Comparison of ENCODE assay signal across 8 cellular contexts in genomic region chr2:112055833-112056625, GRCh38. TPM values are rescaled to one million over a fixed set of nuclear protein-coding genes. Genes with fewer than 3 reads are reported as not detected.
A peak's percentile ranks its signal among the peaks of the same experiment; 100 is the strongest.
DNase-seq lines count a peak whose midpoint lies in the region; ATAC-seq and TF ChIP-seq lines count a peak whose summit lies in the region.

No MANE protein-coding gene starts in this region.

- H3K4me1 ChIP-seq in Karpas-422 (ENCODE audit: low read length) (peaks cover 45% of the 10 kb centered on the region), hepatocyte (ENCODE audit: insufficient read depth) (peaks cover 17% of the 10 kb centered on the region), prostate gland (replicated peaks) (peaks cover 13% of the 10 kb centered on the region)

- H3K27ac ChIP-seq in Karpas-422 (ENCODE audit: low read length) = peak overlapping the region; percentile 75
- H3K27ac ChIP-seq in hepatocyte = peak overlapping the region; percentile 99
- H3K27ac ChIP-seq in prostate gland = peak overlapping the region; percentile 93 to 96

- TF ChIP-seq CTCF in astrocyte of the spinal cord (IDR thresholded peaks at IDR 0.05; ENCODE audit: low read depth, low read length) (no peak), hepatocyte (IDR thresholded peaks at IDR 0.05; ENCODE audit: poor library complexity) (no peak), prostate gland (IDR thresholded peaks at IDR 0.05) (no peak)

- H4K20me1 ChIP-seq in Karpas-422 (ENCODE audit: insufficient read depth, low read depth, low read length) (no peaks in the 10 kb centered on the region), hepatocyte (ENCODE audit: insufficient read depth, poor library complexity, severe bottlenecking) (peaks cover 8% of the 10 kb centered on the region)

- DNase-seq in activated CD4-positive, CD25-positive, alpha-beta regulatory T cell treated with anti-CD3 and anti-CD28 coated beads, Interleukin-2, amount 50 U/mL, for 16 hours (ENCODE audit: low read depth, low spot score) = peak; percentile 5
- DNase-seq in Karpas-422 (peak; percentile 75), astrocyte of the spinal cord (ENCODE audit: low read depth, low spot score) (peak; percentile 89), hepatocyte (ENCODE audit: low spot score) (peak; percentile 84), prostate gland (ENCODE audit: low spot score) (peak; percentile 63)

- intact Hi-C loops in prostate gland (cut with DNase I) = loop anchor here (2.0 to 10.0 kb wide), 5 partner anchors 157 to 529 kb away; partner anchors contain the start of genes CHCHD5, MERTK, RGPD8 and ZC3H6

- H3K79me2 ChIP-seq in Karpas-422 (ENCODE audit: low read length) (peaks cover 48% of the 10 kb centered on the region), hepatocyte (peaks cover 49% of the 10 kb centered on the region)

- H3K4me3 ChIP-seq in Karpas-422 (ENCODE audit: low read length) (peak overlapping the region; percentile 100), astrocyte of the spinal cord (ENCODE audit: low read depth, low read length) (peak overlapping the region; percentile 91), hepatocyte (peak overlapping the region; percentile 89), prostate gland (peak overlapping the region; percentile 90 to 95)

- peak overlapping the region; percentile 85 for H2AFZ ChIP-seq in Karpas-422 (ENCODE audit: low read length)
- peak overlapping the region; percentile 37 for H2AFZ ChIP-seq in hepatocyte

- H3K36me3 ChIP-seq in Karpas-422 (ENCODE audit: insufficient read depth, low read length) (peaks cover 7% of the 10 kb centered on the region), hepatocyte (replicated peaks; ENCODE audit: insufficient read depth, low read depth) (no peaks in the 10 kb centered on the region), prostate gland (no peaks in the 10 kb centered on the region)

- ATAC-seq in activated CD4-positive, CD25-positive, alpha-beta regulatory T cell treated with anti-CD3 and anti-CD28 coated beads, Interleukin-2, amount 50 U/mL, for 24 hours = no peak
- ATAC-seq in SK-N-SH treated with all-trans-retinoic acid at 6 μM for 48 hours (peak; percentile 62), GM18858 (IDR thresholded peaks at IDR 0.05; ENCODE audit: unreplicated experiment) (no peak)

- no peaks in the 10 kb centered on the region for H3K9me2 ChIP-seq in Karpas-422 (replicated peaks; ENCODE audit: insufficient read depth, low read length)
- H3K9me2 ChIP-seq in hepatocyte (replicated peaks; ENCODE audit: insufficient read depth) = no peaks in the 10 kb centered on the region

- peak overlapping the region; percentile 96 for H3K9ac ChIP-seq in Karpas-422 (ENCODE audit: low read length)

- peak; percentile 12 for TF ChIP-seq POLR2A in prostate gland (IDR thresholded peaks at IDR 0.05)

- H3K27me3 ChIP-seq in Karpas-422 (ENCODE audit: low read length) = no peaks in the 10 kb centered on the region
- H3K27me3 ChIP-seq in hepatocyte = no peaks in the 10 kb centered on the region
- H3K27me3 ChIP-seq in prostate gland (replicated peaks; ENCODE audit: insufficient read depth) = no peaks in the 10 kb centered on the region

- H3K9me3 ChIP-seq in Karpas-422 (ENCODE audit: low read length) (no peaks in the 10 kb centered on the region), hepatocyte (ENCODE audit: low read depth) (no peaks in the 10 kb centered on the region), prostate gland (no peaks in the 10 kb centered on the region)

- H3K4me2 ChIP-seq in Karpas-422 (ENCODE audit: low read depth, low read length, poor library complexity, severe bottlenecking) (peak overlapping the region; percentile 81), hepatocyte (peak overlapping the region; percentile 78)

- under 1% methylated on average over 27 of the region's 30 CpGs for WGBS in hepatocyte (ENCODE audit: low lambda C conversion rate, missing lambda C conversion rate)
- WGBS in prostate gland = under 1% methylated on average over 30 of the region's 30 CpGs

- in situ Hi-C loops in astrocyte of the spinal cord (cut with HindIII; ENCODE audit: low sequenced_read_pairs) = no loop called here

TF ChIP-seq in SK-N-SH treated with all-trans-retinoic acid at 6 μM for 48 hours, 23 proteins besides CTCF, POLR2A, EP300 and RAD21:
- TF ChIP-seq ISL1 (CRISPR knock-in tag; IDR thresholded peaks at IDR 0.05) (peak; percentile 58), ZNF70 (CRISPR knock-in tag; IDR thresholded peaks at IDR 0.05) (no peak), CREB5 (CRISPR knock-in tag; IDR thresholded peaks at IDR 0.05; ENCODE audit: low read depth) (0 out of 2 replicates have a peak, but pooled peaks have one; percentile 15)

RNA-seq across cellular contexts. Expression of gene TMEM87B, which starts 1.0 kb away (rescaled TPM):
- total RNA-seq in Karpas-422 (2014; rRNA removed; shearing (Covaris generic); ENCODE audit: low replicate concordance) = 12.8 and 25.5 TPM in 2 replicates
- total RNA-seq in hepatocyte (39.5 and 59.5 TPM in 2 replicates), prostate gland (10 to 100 TPM; 21.5 to 60.7 TPM)
- 16.9 and 21.1 TPM in 2 replicates for polyA plus RNA-seq in hepatocyte

Comparison
In these comparisons a context has a peak if more than half of its experiments do, and no peak if none do; other contexts are left out.
1. DNase-seq: peak in every context shown above with its lines; median percentile 89 in astrocyte of the spinal cord; 84 in hepatocyte; 75 in Karpas-422; 63 in prostate gland; 5 in activated CD4-positive, CD25-positive, alpha-beta regulatory T cell treated with anti-CD3 and anti-CD28 coated beads, Interleukin-2, amount 50 U/mL, for 16 hours.